In the genomic region with DNA sequence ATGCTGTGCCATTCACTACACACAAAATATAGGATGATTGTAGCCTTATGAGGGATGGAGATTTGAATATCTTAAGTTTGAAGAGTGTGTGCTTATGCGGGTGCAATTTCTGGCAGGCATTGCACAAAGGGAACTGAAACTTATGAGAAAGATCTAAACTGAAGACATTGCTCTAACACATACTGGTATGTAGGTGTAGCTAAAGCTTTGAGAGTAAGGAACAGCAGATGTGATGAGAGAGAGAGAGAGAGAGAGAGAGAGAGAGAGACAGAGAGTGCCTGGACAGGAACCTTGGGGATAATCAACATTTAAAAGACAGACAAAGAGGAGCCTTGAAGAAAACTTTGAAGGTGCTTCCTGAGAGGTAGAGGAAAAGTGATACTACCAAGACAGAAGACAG, we compare ENCODE assay signal across 12 cellular contexts.
DNase-seq lines count a peak whose midpoint lies in the region; ATAC-seq and TF ChIP-seq lines count a peak whose summit lies in the region.
"Had no signal": no experiment of that assay in that cellular context is flagged by ENCODE, and none has a peak within 500 bp of the region (broad histone marks: within the 10 kb centered on the region; RNA-seq: fewer than 3 reads in every experiment).

No MANE protein-coding gene starts in this region.

- DNase-seq in GM06990 (ENCODE audit: extremely low read depth, insufficient read length) (peak; percentile 15), GM19238 (ENCODE audit: insufficient read length, low spot score) (peak; percentile 2), kidney tubule cell (ENCODE audit: low spot score) (no peak), cerebellar nuclear complex (lab: John Stamatoyannopoulos, UW) (no peak), left ventricle myocardium superior (no peak)
- no peak for DNase-seq in activated T-helper 2 cell treated with anti-CD3 and anti-CD28 coated beads, Interferon-gamma antibody, Interleukin-2, Interleukin-4, amounts not matched to agents 10 μg/mL and 5 μg/mL and 100 μg/mL, durations not matched to agents 14 hours and 24 hours and 36 hours (ENCODE audit: low spot score)
- DNase-seq: NCI-H524; stimulated activated naive CD4-positive, alpha-beta T cell had no signal

- peak; percentile 99 for ATAC-seq in HG02642 (IDR thresholded peaks at IDR 0.05; ENCODE audit: poor library complexity, unreplicated experiment)
- peak; percentile 99 for ATAC-seq in HG03460 (IDR thresholded peaks at IDR 0.05; ENCODE audit: unreplicated experiment)
- ATAC-seq in left ventricle myocardium superior: no peak
- ATAC-seq: HepG2 had no signal

- H3K4me3 ChIP-seq in GM06990 (replicated peaks; ENCODE audit: low read depth, low read length): no peak overlapping the region
- H3K4me3 ChIP-seq: skin epidermis had no signal

- no peaks in the 10 kb centered on the region for H3K4me1 Mint-ChIP-seq in activated T-helper 2 cell treated with anti-CD3 and anti-CD28 coated beads, Interferon-gamma antibody, Interleukin-2, Interleukin-4, amounts not matched to agents 10 μg/mL and 5 μg/mL and 100 μg/mL, durations not matched to agents 14 hours and 24 hours and 36 hours (ENCODE audit: low read depth)

- H3K4me3 Mint-ChIP-seq in activated T-helper 2 cell treated with anti-CD3 and anti-CD28 coated beads, Interferon-gamma antibody, Interleukin-2, Interleukin-4, amounts not matched to agents 10 μg/mL and 5 μg/mL and 100 μg/mL, durations not matched to agents 14 hours and 24 hours and 36 hours (ENCODE audit: low read depth): no peak overlapping the region

- intact Hi-C loops in activated T-helper 2 cell treated with anti-CD3 and anti-CD28 coated beads, Interferon-gamma antibody, Interleukin-2, Interleukin-4, amounts not matched to agents 10 μg/mL and 5 μg/mL and 100 μg/mL, durations not matched to agents 14 hours and 24 hours and 36 hours (cut with micrococcal nuclease): no loop called here
- intact Hi-C loops in left ventricle myocardium superior (cut with micrococcal nuclease): loop anchor here (10.0 kb wide), 1 partner anchor 339 kb away; no protein-coding TSS in a partner anchor

- H3K27me3 Mint-ChIP-seq in activated T-helper 2 cell treated with anti-CD3 and anti-CD28 coated beads, Interferon-gamma antibody, Interleukin-2, Interleukin-4, amounts not matched to agents 10 μg/mL and 5 μg/mL and 100 μg/mL, durations not matched to agents 14 hours and 24 hours and 36 hours (ENCODE audit: low read depth): peaks cover 6% of the 10 kb centered on the region

- H3K27me3 ChIP-seq in GM06990 (replicated peaks; ENCODE audit: control insufficient read depth, insufficient read depth, low read length): no peaks in the 10 kb centered on the region

- TF ChIP-seq CTCF in GM06990 (IDR thresholded peaks at IDR 0.05; ENCODE audit: insufficient read depth, low read length, poor library complexity, severe bottlenecking): peak; percentile 10

- H3K36me3 Mint-ChIP-seq in activated T-helper 2 cell treated with anti-CD3 and anti-CD28 coated beads, Interferon-gamma antibody, Interleukin-2, Interleukin-4, amounts not matched to agents 10 μg/mL and 5 μg/mL and 100 μg/mL, durations not matched to agents 14 hours and 24 hours and 36 hours (ENCODE audit: low read depth): no peaks in the 10 kb centered on the region

- no peak overlapping the region for H3K27ac Mint-ChIP-seq in activated T-helper 2 cell treated with anti-CD3 and anti-CD28 coated beads, Interferon-gamma antibody, Interleukin-2, Interleukin-4, amounts not matched to agents 10 μg/mL and 5 μg/mL and 100 μg/mL, durations not matched to agents 14 hours and 24 hours and 36 hours

- H3K36me3 ChIP-seq in GM06990 (ENCODE audit: control insufficient read depth, insufficient read depth, low read length): no peaks in the 10 kb centered on the region

- no peaks in the 10 kb centered on the region for H3K9me3 Mint-ChIP-seq in activated T-helper 2 cell treated with anti-CD3 and anti-CD28 coated beads, Interferon-gamma antibody, Interleukin-2, Interleukin-4, amounts not matched to agents 10 μg/mL and 5 μg/mL and 100 μg/mL, durations not matched to agents 14 hours and 24 hours and 36 hours

Comparison
In these comparisons a context has a peak if more than half of its experiments do, and no peak if none do; other contexts are left out.
1. DNase-seq: peak in GM06990 (single experiment) and GM19238 (single experiment); none in activated T-helper 2 cell treated with anti-CD3 and anti-CD28 coated beads, Interferon-gamma antibody, Interleukin-2, Interleukin-4, amounts not matched to agents 10 μg/mL and 5 μg/mL and 100 μg/mL, durations not matched to agents 14 hours and 24 hours and 36 hours (single experiment), kidney tubule cell (single experiment), cerebellar nuclear complex (0 of 2) and left ventricle myocardium superior (single experiment).